Comparison of ENCODE assay signal across 27 cellular contexts in genomic region chr15:92166029-92166428, GRCh38.
DNase-seq lines count a peak whose midpoint lies in the region; ATAC-seq and TF ChIP-seq lines count a peak whose summit lies in the region.
"Had no signal": no experiment of that assay in that cellular context is flagged by ENCODE, and none has a peak within 500 bp of the region (broad histone marks: within the 10 kb centered on the region; RNA-seq: fewer than 3 reads in every experiment).

No MANE protein-coding gene starts in this region.

- H3K4me3 Mint-ChIP-seq in nephron: no peak overlapping the region
- H3K4me3 Mint-ChIP-seq in activated T-cell treated with anti-CD3 and anti-CD28 coated beads, Interleukin-2, amount 50 U/mL, for 4 hours: no peak overlapping the region
- no peak overlapping the region for H3K4me3 Mint-ChIP-seq in activated CD4-positive, alpha-beta T cell treated with anti-CD3 and anti-CD28 coated beads, Interleukin-2, amount 10 ng/mL, durations not matched to agents 24 days and 14 days
- no peak overlapping the region for H3K4me3 Mint-ChIP-seq in activated naive CD4-positive, alpha-beta T cell treated with anti-CD3 and anti-CD28 coated beads for 36 hours
- H3K4me3 Mint-ChIP-seq: activated naive CD8-positive, alpha-beta T cell treated with anti-CD3 and anti-CD28 coated beads, Interleukin-2, amount 10 ng/mL, durations not matched to agents 7 days and 5 days; CD4-positive, alpha-beta memory T cell; natural killer cell had no signal

- CTCF ChIA-PET in activated naive CD4-positive, alpha-beta T cell treated with anti-CD3 and anti-CD28 coated beads for 36 hours (lab: Charles Lee): interaction anchor here (0.5 kb wide), 1 partner anchor 322 kb away, joined by 3 read pairs; no protein-coding TSS in a partner anchor

- H3K9ac ChIP-seq in colonic mucosa (ENCODE audit: low read depth in 2 of 2, low read length in 2 of 2): no peak overlapping the region

- no peak overlapping the region for H3K4me3 ChIP-seq in heart right ventricle
- no peak overlapping the region for H3K4me3 ChIP-seq in colonic mucosa
- H3K4me3 ChIP-seq: ascending aorta, lower lobe of right lung, pancreas had no signal

- no peak for DNase-seq in heart right ventricle
- DNase-seq in Right ventricle myocardium superior: no peak
- no peak for DNase-seq in colonic mucosa
- DNase-seq in activated T-cell treated with anti-CD3 and anti-CD28 coated beads, Interleukin-2, amount 50 U/mL, for 4 hours: no peak
- DNase-seq in activated CD4-positive, alpha-beta T cell treated with anti-CD3 and anti-CD28 coated beads, Interleukin-2, amount 10 ng/mL, durations not matched to agents 24 days and 14 days: no peak
- no peak for DNase-seq in activated naive CD4-positive, alpha-beta T cell treated with anti-CD3 and anti-CD28 coated beads for 36 hours
- DNase-seq: activated CD4-positive, alpha-beta T cell treated with anti-CD3 and anti-CD28 coated beads for 4 hours; activated CD8-positive, alpha-beta memory T cell treated with anti-CD3 and anti-CD28 coated beads for 24 hours; activated effector memory CD4-positive, alpha-beta T cell treated with anti-CD3 and anti-CD28 coated beads, Interleukin-2, amount 50 U/mL, for 16 hours; activated naive CD8-positive, alpha-beta T cell treated with anti-CD3 and anti-CD28 coated beads, Interleukin-2, amount 10 ng/mL, durations not matched to agents 7 days and 5 days; CD4-positive, alpha-beta memory T cell; central memory CD4-positive, alpha-beta T cell; DMS 273 treated with DMSO at 0.1 percent for 48 hours; kidney; lower lobe of right lung; natural killer cell; NCI-H1417 treated with DMSO at 0.1 percent for 48 hours; NCI-H2107; OCI-M1; pancreas; stimulated activated naive CD4-positive, alpha-beta T cell; T-helper 2 cell had no signal

- no peaks in the 10 kb centered on the region for H3K36me3 Mint-ChIP-seq in nephron (ENCODE audit: low read depth)
- H3K36me3 Mint-ChIP-seq in activated T-cell treated with anti-CD3 and anti-CD28 coated beads, Interleukin-2, amount 50 U/mL, for 4 hours (ENCODE audit: insufficient read depth): peaks cover 18% of the 10 kb centered on the region
- H3K36me3 Mint-ChIP-seq in activated CD4-positive, alpha-beta T cell treated with anti-CD3 and anti-CD28 coated beads, Interleukin-2, amount 10 ng/mL, durations not matched to agents 24 days and 14 days (ENCODE audit: low read depth): no peaks in the 10 kb centered on the region
- H3K36me3 Mint-ChIP-seq in activated naive CD4-positive, alpha-beta T cell treated with anti-CD3 and anti-CD28 coated beads for 36 hours (ENCODE audit: low read depth): peaks cover 3% of the 10 kb centered on the region

- intact Hi-C loops in heart right ventricle (cut with DNase I) (no loop called here), Right ventricle myocardium superior (cut with DNase I) (no loop called here), colonic mucosa (cut with DNase I) (no loop called here)
- intact Hi-C loops in activated CD4-positive, alpha-beta T cell treated with anti-CD3 and anti-CD28 coated beads, Interleukin-2, amount 10 ng/mL, durations not matched to agents 24 days and 14 days (cut with micrococcal nuclease): no loop called here
- intact Hi-C loops in activated naive CD4-positive, alpha-beta T cell treated with anti-CD3 and anti-CD28 coated beads for 36 hours (cut with micrococcal nuclease): no loop called here

- peak overlapping the region; percentile 3 to 95 (median 52) for H3K27ac Mint-ChIP-seq in nephron
- H3K27ac Mint-ChIP-seq in activated CD4-positive, alpha-beta T cell treated with anti-CD3 and anti-CD28 coated beads, Interleukin-2, amount 10 ng/mL, durations not matched to agents 24 days and 14 days: no peak overlapping the region
- H3K27ac Mint-ChIP-seq in activated naive CD4-positive, alpha-beta T cell treated with anti-CD3 and anti-CD28 coated beads for 36 hours: no peak overlapping the region
- H3K27ac Mint-ChIP-seq: activated naive CD8-positive, alpha-beta T cell treated with anti-CD3 and anti-CD28 coated beads, Interleukin-2, amount 10 ng/mL, durations not matched to agents 7 days and 5 days; natural killer cell had no signal

- no peaks in the 10 kb centered on the region for H3K9me3 Mint-ChIP-seq in nephron
- no peaks in the 10 kb centered on the region for H3K9me3 Mint-ChIP-seq in activated T-cell treated with anti-CD3 and anti-CD28 coated beads, Interleukin-2, amount 50 U/mL, for 4 hours
- no peaks in the 10 kb centered on the region for H3K9me3 Mint-ChIP-seq in activated CD4-positive, alpha-beta T cell treated with anti-CD3 and anti-CD28 coated beads, Interleukin-2, amount 10 ng/mL, durations not matched to agents 24 days and 14 days
- H3K9me3 Mint-ChIP-seq in activated naive CD4-positive, alpha-beta T cell treated with anti-CD3 and anti-CD28 coated beads for 36 hours: no peaks in the 10 kb centered on the region
- H3K9me3 Mint-ChIP-seq: activated naive CD8-positive, alpha-beta T cell treated with anti-CD3 and anti-CD28 coated beads, Interleukin-2, amount 10 ng/mL, durations not matched to agents 7 days and 5 days; CD4-positive, alpha-beta memory T cell; natural killer cell had no signal

- H3K36me3 ChIP-seq in heart right ventricle: peaks cover 0 to 57% (median 21%) of the 10 kb centered on the region in 9 donors
- no peaks in the 10 kb centered on the region for H3K36me3 ChIP-seq in colonic mucosa
- H3K36me3 ChIP-seq: pancreas had no signal

- peaks cover 0 to 17% (median 7%) of the 10 kb centered on the region in 9 donors for H3K4me1 ChIP-seq in heart right ventricle
- H3K4me1 ChIP-seq in colonic mucosa: peaks cover 3% of the 10 kb centered on the region
- H3K4me1 ChIP-seq: ascending aorta, lower lobe of right lung, pancreas had no signal

- H3K4me1 Mint-ChIP-seq in nephron: peaks cover 23% of the 10 kb centered on the region
- H3K4me1 Mint-ChIP-seq in activated T-cell treated with anti-CD3 and anti-CD28 coated beads, Interleukin-2, amount 50 U/mL, for 4 hours (ENCODE audit: low read depth): peaks cover 4% of the 10 kb centered on the region
- peaks cover 2% of the 10 kb centered on the region for H3K4me1 Mint-ChIP-seq in activated CD4-positive, alpha-beta T cell treated with anti-CD3 and anti-CD28 coated beads, Interleukin-2, amount 10 ng/mL, durations not matched to agents 24 days and 14 days
- peaks cover 4% of the 10 kb centered on the region for H3K4me1 Mint-ChIP-seq in activated naive CD4-positive, alpha-beta T cell treated with anti-CD3 and anti-CD28 coated beads for 36 hours (ENCODE audit: low read depth)

- 69 to 74% methylated on average over 7 of the region's 7 CpGs for WGBS in heart right ventricle, 2 donors

- H3K9me3 ChIP-seq in heart right ventricle (peaks cover 0 to under 1% (median 0%) of the 10 kb centered on the region in 11 donors), colonic mucosa (no peaks in the 10 kb centered on the region)
- H3K9me3 ChIP-seq: ascending aorta, lower lobe of right lung, pancreas had no signal

- peaks cover 8% of the 10 kb centered on the region for H3K27me3 Mint-ChIP-seq in nephron (ENCODE audit: low read depth)
- no peaks in the 10 kb centered on the region for H3K27me3 Mint-ChIP-seq in activated T-cell treated with anti-CD3 and anti-CD28 coated beads, Interleukin-2, amount 50 U/mL, for 4 hours (ENCODE audit: low read depth)
- H3K27me3 Mint-ChIP-seq in activated CD4-positive, alpha-beta T cell treated with anti-CD3 and anti-CD28 coated beads, Interleukin-2, amount 10 ng/mL, durations not matched to agents 24 days and 14 days: no peaks in the 10 kb centered on the region
- H3K27me3 Mint-ChIP-seq in activated naive CD4-positive, alpha-beta T cell treated with anti-CD3 and anti-CD28 coated beads for 36 hours (ENCODE audit: low read depth): no peaks in the 10 kb centered on the region
- H3K27me3 Mint-ChIP-seq: activated naive CD8-positive, alpha-beta T cell treated with anti-CD3 and anti-CD28 coated beads, Interleukin-2, amount 10 ng/mL, durations not matched to agents 7 days and 5 days; CD4-positive, alpha-beta memory T cell had no signal

- TF ChIP-seq CTCF in heart right ventricle (IDR thresholded peaks at IDR 0.05) (no peak), colonic mucosa (IDR thresholded peaks at IDR 0.05) (no peak), nephron (IDR thresholded peaks at IDR 0.05; ENCODE audit: unreplicated experiment in 3 of 3) (no peak)

- ATAC-seq in heart right ventricle (no peak), Right ventricle myocardium superior (ENCODE audit: poor library complexity) (no peak), GM19463 (IDR thresholded peaks at IDR 0.05; ENCODE audit: unreplicated experiment) (no peak)
- ATAC-seq in activated T-cell treated with anti-CD3 and anti-CD28 coated beads, Interleukin-2, amount 50 U/mL, for 4 hours: no peak
- ATAC-seq: lower lobe of right lung, natural killer cell, pancreas, sciatic nerve, SK-N-SH treated with all-trans-retinoic acid at 6 μM for 48 hours had no signal

- H3K27me3 ChIP-seq in heart right ventricle: no peaks in the 10 kb centered on the region
- H3K27me3 ChIP-seq in colonic mucosa: no peaks in the 10 kb centered on the region
- H3K27me3 ChIP-seq: ascending aorta, pancreas had no signal

- H3K27ac ChIP-seq in heart right ventricle (peak overlapping the region in 9 of 10 donors; percentile 20 to 81 (median 60)), colonic mucosa (peak overlapping the region; percentile 61)
- H3K27ac ChIP-seq: ascending aorta, lower lobe of right lung, pancreas had no signal

Comparison
In these comparisons a context has a peak if more than half of its experiments do, and no peak if none do; other contexts are left out.
1. H3K27ac Mint-ChIP-seq: peak in nephron (3 of 3); none in activated CD4-positive, alpha-beta T cell treated with anti-CD3 and anti-CD28 coated beads, Interleukin-2, amount 10 ng/mL, durations not matched to agents 24 days and 14 days (single experiment) and activated naive CD4-positive, alpha-beta T cell treated with anti-CD3 and anti-CD28 coated beads for 36 hours (single experiment).